8 cellular contexts compared by ENCODE assay signal in the genomic region with DNA sequence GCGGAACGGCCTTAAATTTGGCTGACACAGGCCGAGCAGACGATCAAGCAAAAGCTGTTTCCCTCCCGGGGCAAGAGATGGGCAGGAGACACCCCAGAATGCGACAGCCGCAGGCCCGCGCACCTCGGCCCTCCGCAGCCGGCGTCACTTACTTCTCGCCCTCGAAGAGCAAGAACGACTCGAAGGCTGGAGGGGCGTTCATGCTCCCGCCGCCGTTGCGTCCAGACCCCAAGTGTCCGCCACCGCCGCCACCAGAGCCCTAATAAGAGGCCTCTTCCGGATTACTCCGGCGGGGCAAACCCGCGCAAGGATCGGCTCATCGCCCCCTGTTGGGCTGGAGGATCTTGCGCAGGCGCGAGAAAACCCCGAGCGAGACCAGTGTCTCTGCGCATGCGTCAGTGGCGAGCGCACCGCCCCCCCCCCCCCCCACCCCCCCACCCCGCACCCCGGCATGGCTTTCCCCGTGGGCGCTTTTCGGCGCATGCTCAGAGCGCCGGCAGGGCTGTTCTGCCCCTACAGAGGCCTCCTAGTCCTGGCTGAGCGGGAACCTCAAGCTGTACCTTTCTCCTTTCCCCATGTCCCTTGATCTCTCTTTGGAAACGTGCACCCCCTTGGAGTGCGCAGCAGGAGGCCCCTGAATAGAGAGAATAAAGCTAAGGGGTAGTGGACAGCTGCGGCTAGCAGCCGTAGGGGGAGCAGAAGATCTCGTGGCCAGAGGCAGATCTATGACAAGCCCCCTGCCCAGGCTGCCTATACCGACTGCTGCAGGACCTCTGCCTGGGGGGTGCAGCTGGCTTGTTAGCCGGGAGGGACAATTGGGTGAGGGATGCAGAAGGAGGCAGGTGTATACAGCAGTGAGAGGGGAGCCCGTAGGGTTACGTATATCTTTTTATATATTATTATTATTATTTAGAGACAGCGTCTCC. TPM values are rescaled to one million over a fixed set of nuclear protein-coding genes. Genes with fewer than 3 reads are reported as not detected.
A peak's percentile ranks its signal among the peaks of the same experiment; 100 is the strongest.
DNase-seq lines count a peak whose midpoint lies in the region; ATAC-seq and TF ChIP-seq lines count a peak whose summit lies in the region.
"Not testable (repeated sequence)": the region's sequence is repeated elsewhere in the genome, so short reads cannot be mapped to it uniquely, and the experiment has no call there.

POLR2J3 (minus strand) TSS at position 264 of the 926 bp plus-strand sequence; CDS start at position 202, 62 bp downstream.

- peak within 1 kb of the TSS; percentile 37 for H3K9ac ChIP-seq in neural progenitor cell

- H3K36me3 Mint-ChIP-seq in T-helper 17 cell (ENCODE audit: low read depth); activated naive CD8-positive, alpha-beta T cell treated with anti-CD3 and anti-CD28 coated beads, Interleukin-2, amount 50 U/mL, for 24 hours (ENCODE audit: low read depth); glutamatergic neuron (ENCODE audit: unreplicated experiment); neural progenitor cell: not testable (repeated sequence)

- H3K27me3 ChIP-seq in neural progenitor cell = not testable (repeated sequence)

- not testable (repeated sequence) for H3K27me3 Mint-ChIP-seq in T-helper 17 cell; activated naive CD8-positive, alpha-beta T cell treated with anti-CD3 and anti-CD28 coated beads, Interleukin-2, amount 50 U/mL, for 24 hours; glutamatergic neuron (ENCODE audit: unreplicated experiment); neural progenitor cell (ENCODE audit: insufficient read depth, low read depth)

- H3K27ac ChIP-seq in neural progenitor cell = not testable (repeated sequence)

- H3K4me1 Mint-ChIP-seq in T-helper 17 cell; activated naive CD8-positive, alpha-beta T cell treated with anti-CD3 and anti-CD28 coated beads, Interleukin-2, amount 50 U/mL, for 24 hours; glutamatergic neuron (ENCODE audit: low read depth, unreplicated experiment); neural progenitor cell: not testable (repeated sequence)

- not testable (repeated sequence) for H3K4me1 ChIP-seq in neural progenitor cell

- H3K79me2 ChIP-seq in neural progenitor cell (ENCODE audit: low read depth) = not testable (repeated sequence)

- H3K9me3 Mint-ChIP-seq in activated naive CD8-positive, alpha-beta T cell treated with anti-CD3 and anti-CD28 coated beads, Interleukin-2, amount 50 U/mL, for 24 hours; glutamatergic neuron (ENCODE audit: unreplicated experiment); neural progenitor cell: not testable (repeated sequence)

- H3K27ac Mint-ChIP-seq in T-helper 17 cell (peak within 1 kb of the TSS; percentile 72), glutamatergic neuron (ENCODE audit: unreplicated experiment) (peak within 1 kb of the TSS; percentile 52)
- peak within 1 kb of the TSS; percentile 77 for H3K27ac Mint-ChIP-seq in activated naive CD8-positive, alpha-beta T cell treated with anti-CD3 and anti-CD28 coated beads, Interleukin-2, amount 50 U/mL, for 24 hours
- not testable (repeated sequence) for H3K27ac Mint-ChIP-seq in neural progenitor cell

- TF ChIP-seq CTCF in glutamatergic neuron (IDR thresholded peaks at IDR 0.05; ENCODE audit: partially characterized antibody, unreplicated experiment) (peak; percentile 54), neural progenitor cell (IDR thresholded peaks at IDR 0.05) (peak; percentile 42)

- peak within 1 kb of the TSS; percentile 51 for H3K4me3 ChIP-seq in neural progenitor cell

- H3K4me2 ChIP-seq in neural progenitor cell = not testable (repeated sequence)

- in situ Hi-C loops in Caki2 (cut with HindIII; ENCODE audit: low pct_unique_long_range_greater_than_20kb, low sequenced_read_pairs) = not testable (repeated sequence)

- peak; percentile 90 for ATAC-seq in GM21367 (IDR thresholded peaks at IDR 0.05; ENCODE audit: unreplicated experiment)
- peak; percentile 94 for ATAC-seq in HG03439 (IDR thresholded peaks at IDR 0.05; ENCODE audit: unreplicated experiment)
- ATAC-seq in T-helper 17 cell = peak; percentile 93
- ATAC-seq in activated naive CD8-positive, alpha-beta T cell treated with anti-CD3 and anti-CD28 coated beads, Interleukin-2, amount 50 U/mL, for 24 hours = peak; percentile 96

- not testable (repeated sequence) for H3K9me3 ChIP-seq in T-helper 17 cell (ENCODE audit: control insufficient read depth, low read length, poor library complexity, severe bottlenecking); neural progenitor cell (ENCODE audit: low read depth)

- not testable (repeated sequence) for H2AFZ ChIP-seq in neural progenitor cell (replicated peaks)

- DNase-seq in Caki2 (ENCODE audit: low read depth) (peak; percentile 79), T-helper 17 cell (peak; percentile 92 to 100 (median 99)), glutamatergic neuron (peak; percentile 93), neural progenitor cell (ENCODE audit: low spot score) (peak; percentile 85)
- peak; percentile 100 for DNase-seq in activated naive CD8-positive, alpha-beta T cell treated with anti-CD3 and anti-CD28 coated beads, Interleukin-2, amount 50 U/mL, for 24 hours
- peak; percentile 90 to 100 for DNase-seq in stimulated activated CD8-positive, alpha-beta memory T cell treated with anti-CD3 and anti-CD28 coated beads, Interleukin-4, amount 100 ng/mL, for 1 hour (ENCODE audit: low read depth in 2 of 2, low spot score in 1 of 2)

- H3F3A ChIP-seq in neural progenitor cell (ENCODE audit: low read depth) = not testable (repeated sequence)

- H4K20me1 ChIP-seq in neural progenitor cell (ENCODE audit: low read depth) = not testable (repeated sequence)

- H3K4me3 Mint-ChIP-seq in T-helper 17 cell (peak within 1 kb of the TSS; percentile 87), glutamatergic neuron (ENCODE audit: unreplicated experiment) (peak within 1 kb of the TSS; percentile 83), neural progenitor cell (peak within 1 kb of the TSS; percentile 74)
- peak within 1 kb of the TSS; percentile 83 for H3K4me3 Mint-ChIP-seq in activated naive CD8-positive, alpha-beta T cell treated with anti-CD3 and anti-CD28 coated beads, Interleukin-2, amount 50 U/mL, for 24 hours

- not testable (repeated sequence) for H3K36me3 ChIP-seq in neural progenitor cell

RNA-seq across cellular contexts. Expression of gene POLR2J3, which starts in this region (rescaled TPM):
- total RNA-seq in Caki2 (2014; rRNA removed; shearing (Covaris generic); ENCODE audit: low replicate concordance) = 4.3 and 16.9 TPM in 2 replicates
- 100 to 1,000 TPM; 102 to 124 TPM for total RNA-seq in T-helper 17 cell
- total RNA-seq in glutamatergic neuron (ENCODE audit: unreplicated experiment) = 32.5 TPM
- 14.1 and 21.2 TPM in 2 replicates for total RNA-seq in neural progenitor cell (ENCODE audit: low replicate concordance)
